In the genomic region with DNA sequence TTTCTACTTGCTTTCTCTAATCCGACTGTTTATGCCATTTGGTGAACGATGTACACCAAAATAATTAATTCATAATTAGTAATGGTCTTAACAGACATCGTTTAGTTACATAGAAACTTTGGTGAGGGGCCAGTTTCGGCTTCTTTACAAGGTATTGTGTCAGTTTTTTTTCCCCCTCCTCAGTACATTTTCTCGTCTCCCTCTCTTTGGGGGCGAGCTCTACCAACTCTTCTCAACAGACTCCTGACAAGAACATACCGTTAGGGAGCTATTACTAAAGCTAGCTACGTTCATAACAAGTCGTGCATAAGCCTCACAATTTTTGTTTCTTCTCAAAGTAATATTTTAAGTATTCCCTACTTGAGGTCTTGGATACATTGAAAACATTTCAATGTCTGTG, we compare ENCODE assay signal across 1 cellular context.
TF ChIP-seq lines count a peak whose summit lies in the region.

No MANE protein-coding gene starts in this region.

TF ChIP-seq in HepG2, 621 proteins besides CTCF, POLR2A, EP300 and RAD21:
- no peak for TF ChIP-seq SRSF4 (IDR thresholded peaks at IDR 0.05; ENCODE audit: low read depth, low read length, poor library complexity, severe bottlenecking)
- TF ChIP-seq, protein P1, sequence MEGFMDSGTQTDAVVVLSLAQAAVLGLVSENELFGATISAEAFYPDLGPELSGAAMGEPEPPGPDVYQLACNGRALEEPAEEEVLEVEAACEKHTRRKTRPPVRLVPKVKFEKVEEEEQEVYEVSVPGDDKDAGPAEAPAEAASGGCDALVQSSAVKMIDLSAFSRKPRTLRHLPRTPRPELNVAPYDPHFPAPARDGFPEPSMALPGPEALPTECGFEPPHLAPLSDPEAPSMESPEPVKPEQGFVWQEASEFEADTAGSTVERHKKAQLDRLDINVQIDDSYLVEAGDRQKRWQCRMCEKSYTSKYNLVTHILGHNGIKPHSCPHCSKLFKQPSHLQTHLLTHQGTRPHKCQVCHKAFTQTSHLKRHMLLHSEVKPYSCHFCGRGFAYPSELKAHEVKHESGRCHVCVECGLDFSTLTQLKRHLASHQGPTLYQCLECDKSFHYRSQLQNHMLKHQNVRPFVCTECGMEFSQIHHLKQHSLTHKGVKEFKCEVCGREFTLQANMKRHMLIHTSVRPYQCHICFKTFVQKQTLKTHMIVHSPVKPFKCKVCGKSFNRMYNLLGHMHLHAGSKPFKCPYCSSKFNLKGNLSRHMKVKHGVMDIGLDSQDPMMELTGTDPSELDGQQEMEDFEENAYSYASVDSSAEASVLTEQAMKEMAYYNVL (CRISPR knock-in tag; IDR thresholded peaks at IDR 0.05; ENCODE audit: borderline replicate concordance) = no peak
- no peak for TF ChIP-seq ZFP62 (CRISPR knock-in tag; IDR thresholded peaks at IDR 0.05)
- no peak for TF ChIP-seq ZFP36L2 (CRISPR knock-in tag; IDR thresholded peaks at IDR 0.05)
